ENCODE assay signal across 8 cellular contexts in the genomic region with DNA sequence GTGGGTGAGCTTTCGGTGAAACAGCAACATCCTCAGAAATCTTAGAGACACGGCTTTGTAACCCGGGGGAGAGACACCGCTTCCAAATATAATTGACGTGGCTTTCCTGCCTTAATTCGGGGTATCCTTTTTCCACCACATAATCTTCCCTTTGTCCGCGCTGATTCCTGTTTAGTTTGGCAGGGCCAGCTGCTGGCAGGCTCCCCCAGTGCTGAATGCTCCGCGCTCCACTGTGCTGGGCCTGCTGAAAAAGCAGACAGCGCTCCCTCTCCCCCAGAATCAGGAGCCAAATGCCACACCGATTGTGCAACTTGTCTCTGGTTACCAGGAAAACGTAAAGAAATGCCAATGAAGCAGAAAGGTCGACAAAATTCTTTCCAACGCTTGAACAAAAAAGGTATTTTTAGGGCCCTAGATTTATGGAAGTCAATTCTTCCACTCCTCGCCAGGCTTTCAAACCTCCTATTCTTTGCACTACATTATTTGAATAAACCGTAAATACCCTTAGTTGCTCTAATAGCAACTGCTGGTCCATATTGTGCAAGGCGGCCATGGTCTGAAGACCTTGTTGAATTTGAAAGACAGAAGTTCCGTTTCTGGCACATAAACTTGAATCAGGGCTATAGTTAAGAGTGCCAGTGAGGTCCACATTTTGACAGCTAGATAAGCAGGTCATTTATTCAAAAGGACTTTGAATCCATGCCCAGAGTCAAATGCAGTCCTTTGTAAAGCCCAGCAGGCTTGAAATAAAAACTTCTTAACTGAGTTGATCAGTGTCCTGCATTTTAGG.
DNase-seq lines count a peak whose midpoint lies in the region; ATAC-seq and TF ChIP-seq lines count a peak whose summit lies in the region.

No MANE protein-coding gene starts in this region.

- peaks cover 37% of the 10 kb centered on the region for H3K4me1 Mint-ChIP-seq in CD4-positive, alpha-beta T cell (ENCODE audit: low read depth)
- peaks cover 66% of the 10 kb centered on the region for H3K4me1 Mint-ChIP-seq in neural crest cell

- no peaks in the 10 kb centered on the region for H3K9me3 Mint-ChIP-seq in CD4-positive, alpha-beta T cell
- H3K9me3 Mint-ChIP-seq in neural crest cell, result no peaks in the 10 kb centered on the region

- H3K27ac ChIP-seq in CD4-positive, alpha-beta T cell (ENCODE audit: low read depth, low read length), result peak overlapping the region; percentile 23
- H3K27ac ChIP-seq in RWPE1 (peak overlapping the region; percentile 82), esophagus (ENCODE audit: low read depth in 2 of 2, low read length in 1 of 2) (peak overlapping the region; percentile 85 to 88)

- no peaks in the 10 kb centered on the region for H3K27me3 ChIP-seq in CD4-positive, alpha-beta T cell (ENCODE audit: control insufficient read depth, insufficient read depth, low read length)
- H3K27me3 ChIP-seq in esophagus (ENCODE audit: control insufficient read depth in 1 of 2, insufficient read depth in 2 of 2, low read length in 2 of 2), result no peaks in the 10 kb centered on the region

- CTCF ChIA-PET in CD4-positive, alpha-beta T cell (lab: Charles Lee), result no interaction called here
- CTCF ChIA-PET in RWPE1 (lab: Yijun Ruan, JAX), result interaction anchor here (0.6 kb wide), 1 partner anchor 641 kb away, joined by 3 read pairs; no protein-coding TSS in a partner anchor

- no peak for DNase-seq in CD4-positive, alpha-beta T cell
- DNase-seq in RWPE1 (ENCODE audit: low spot score), result no peak
- peak; percentile 36 for DNase-seq in neural crest cell (ENCODE audit: low read depth, low spot score)
- no peak for DNase-seq in activated CD4-positive, CD25-positive, alpha-beta regulatory T cell treated with anti-CD3 and anti-CD28 coated beads, Interleukin-2, amount 50 U/mL, for 72 hours
- no peak for DNase-seq in stimulated activated CD4-positive, alpha-beta T cell treated with anti-CD3 and anti-CD28 coated beads, Interleukin-4, amount 100 ng/mL, for 1 hour

- intact Hi-C loops in CD4-positive, alpha-beta T cell (cut with DNase I, micrococcal nuclease), result no loop called here

- no peaks in the 10 kb centered on the region for H3K4me1 ChIP-seq in esophagus (ENCODE audit: control insufficient read depth in 2 of 2, insufficient read depth in 2 of 2, low read length in 1 of 2)

- H3K27ac Mint-ChIP-seq in CD4-positive, alpha-beta T cell, result peak overlapping the region; percentile 78
- peak overlapping the region; percentile 73 for H3K27ac Mint-ChIP-seq in neural crest cell (ENCODE audit: unreplicated experiment)

- 48 to 52% methylated on average over 19 of the region's 19 CpGs for WGBS in esophagus, 2 donors

- peak; percentile 17 for ATAC-seq in CD4-positive, alpha-beta T cell (ENCODE audit: poor library complexity)
- no peak for ATAC-seq in HG03175 (IDR thresholded peaks at IDR 0.05; ENCODE audit: unreplicated experiment)
- no peak for ATAC-seq in GM21423 (IDR thresholded peaks at IDR 0.05; ENCODE audit: unreplicated experiment)

- POLR2A ChIA-PET in CD4-positive, alpha-beta T cell (lab: Charles Lee), result interaction anchor here (1.9 kb wide), 1 partner anchor 68 kb away, joined by 17 read pairs; no protein-coding TSS in a partner anchor
- POLR2A ChIA-PET in RWPE1 (lab: Yijun Ruan, JAX; ENCODE audit: low non-redundant PET), result no interaction called here

- H3K9me3 ChIP-seq in CD4-positive, alpha-beta T cell (ENCODE audit: control insufficient read depth, low read length), result no peaks in the 10 kb centered on the region
- H3K9me3 ChIP-seq in esophagus (ENCODE audit: control insufficient read depth in 2 of 2, insufficient read depth in 1 of 2, low read depth in 1 of 2, low read length in 1 of 2), result no peaks in the 10 kb centered on the region

- no peak for TF ChIP-seq CTCF in CD4-positive, alpha-beta T cell (IDR thresholded peaks at IDR 0.05)
- no peak for TF ChIP-seq CTCF in RWPE1 (conservative IDR thresholded peaks at IDR 0.05; ENCODE audit: low read depth)
- TF ChIP-seq CTCF in neural crest cell (conservative IDR thresholded peaks at IDR 0.05), result no peak

- no peaks in the 10 kb centered on the region for H3K36me3 Mint-ChIP-seq in CD4-positive, alpha-beta T cell (ENCODE audit: low read depth)
- no peaks in the 10 kb centered on the region for H3K36me3 Mint-ChIP-seq in neural crest cell (ENCODE audit: low read depth)

- H3K27me3 Mint-ChIP-seq in CD4-positive, alpha-beta T cell, result peaks cover 5% of the 10 kb centered on the region
- H3K27me3 Mint-ChIP-seq in neural crest cell (ENCODE audit: low read depth), result no peaks in the 10 kb centered on the region

- peak overlapping the region; percentile 33 to 38 for H3K4me3 ChIP-seq in esophagus (ENCODE audit: low read depth in 1 of 2, low read length in 2 of 2)

- peak overlapping the region; percentile 71 for H3K4me3 Mint-ChIP-seq in CD4-positive, alpha-beta T cell
- H3K4me3 Mint-ChIP-seq in neural crest cell, result peak overlapping the region; percentile 70

- H3K36me3 ChIP-seq in esophagus (ENCODE audit: control insufficient read depth in 2 of 2, insufficient read depth in 2 of 2, low read length in 1 of 2), result no peaks in the 10 kb centered on the region

Comparison
In these comparisons a context has a peak if more than half of its experiments do, and no peak if none do; other contexts are left out.
1. H3K27ac ChIP-seq: peak in every context shown above with its lines; median percentile 86 in esophagus; 82 in RWPE1; 23 in CD4-positive, alpha-beta T cell.